21 cellular contexts compared by ENCODE assay signal in the genomic region with DNA sequence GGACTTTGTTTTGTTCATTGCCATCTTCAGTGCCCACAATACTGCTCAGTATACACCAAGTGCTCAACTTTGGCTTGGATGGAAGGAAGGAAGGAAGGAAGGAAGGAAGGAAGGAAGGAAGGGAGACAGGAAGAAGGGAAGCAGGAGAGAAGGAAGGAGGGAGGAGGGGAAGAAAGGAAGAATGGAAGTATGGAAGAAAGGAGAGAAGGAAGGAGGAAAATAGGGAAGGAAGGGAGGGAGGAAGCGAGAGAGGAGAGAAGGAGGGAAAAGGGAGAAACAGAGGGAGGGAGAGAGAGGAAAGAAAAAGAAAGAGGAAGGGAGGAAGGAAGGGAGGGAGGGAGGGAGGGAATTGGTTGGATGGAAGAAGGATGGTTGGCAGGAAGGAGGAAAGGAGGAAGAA. TPM values are rescaled to one million over a fixed set of nuclear protein-coding genes. Genes with fewer than 3 reads are reported as not detected.
A peak's percentile ranks its signal among the peaks of the same experiment; 100 is the strongest.
DNase-seq lines count a peak whose midpoint lies in the region; ATAC-seq, FAIRE-seq and TF ChIP-seq lines count a peak whose summit lies in the region.
"Had no signal": no experiment of that assay in that cellular context is flagged by ENCODE, and none has a peak within 500 bp of the region (broad histone marks: within the 10 kb centered on the region; RNA-seq: fewer than 3 reads in every experiment).

No MANE protein-coding gene starts in this region.

- no peak for TF ChIP-seq EP300 in HepG2 (IDR thresholded peaks at IDR 0.05; ENCODE audit: low read depth in 2 of 2, low read length in 2 of 2)
- TF ChIP-seq EP300 in HepG2 (CRISPR knock-in tag; IDR thresholded peaks at IDR 0.05; ENCODE audit: borderline replicate concordance): no peak
- no peak for TF ChIP-seq EP300 in H1 (IDR thresholded peaks at IDR 0.05; ENCODE audit: borderline replicate concordance in 1 of 2, low read depth in 2 of 2, low read length in 2 of 2)

- H3K9me3 Mint-ChIP-seq in activated naive CD8-positive, alpha-beta T cell treated with anti-CD3 and anti-CD28 coated beads for 36 hours: peaks cover 6% of the 10 kb centered on the region
- H3K9me3 Mint-ChIP-seq: GM23338 had no signal

- 7% methylated on average over 1 of the region's 1 CpG for WGBS in HepG2 (ENCODE audit: low lambda C conversion rate)
- WGBS in right lobe of liver (ENCODE audit: insufficient coverage, low coverage, low lambda C conversion rate, missing lambda C conversion rate): 54% methylated on average over 1 of the region's 1 CpG
- WGBS in H1 (ENCODE audit: extremely low coverage in 1 of 2, insufficient coverage in 1 of 2, insufficient read length in 1 of 2, insufficient replicate concordance in 2 of 2, low coverage in 1 of 2, low lambda C conversion rate in 2 of 2, missing lambda C conversion rate in 1 of 2), 2 experiments: 40 to 91% methylated on average over 1 of the region's 1 CpG
- 84 to 100% (median 90%) methylated on average over 1 of the region's 1 CpG for WGBS in spleen, 5 donors

- H2AK5ac ChIP-seq in H1 (ENCODE audit: low read depth, low read length): no peak overlapping the region

- H3K4ac ChIP-seq in H1 (replicated peaks; ENCODE audit: insufficient read length, low read depth, low read length): no peak overlapping the region

- peak overlapping the region; percentile 67 for H3K56ac ChIP-seq in H1 (replicated peaks; ENCODE audit: insufficient read length, low read depth, low read length)

- CTCF ChIA-PET in HepG2 (lab: Yijun Ruan, JAX; ENCODE audit: low intra/inter-chr PET ratio, low total read pairs): no interaction called here
- CTCF ChIA-PET in H1 (lab: Charles Lee; ENCODE audit: partially characterized antibody): interaction anchor here (0.7 kb wide), 1 partner anchor 64 kb away, joined by 3 read pairs; no protein-coding TSS in a partner anchor

- no peak overlapping the region for H4K5ac ChIP-seq in H1 (ENCODE audit: insufficient read length, low read depth, low read length)

- H4K20me1 ChIP-seq in HepG2 (ENCODE audit: insufficient read depth, low read length) (no peaks in the 10 kb centered on the region), H1 (replicated peaks in 1 of 2; ENCODE audit: control insufficient read depth in 1 of 2, insufficient read depth in 2 of 2, low read length in 2 of 2) (no peaks in the 10 kb centered on the region)

- H3K4me1 ChIP-seq in HepG2 (ENCODE audit: insufficient read depth, low read length) (no peaks in the 10 kb centered on the region), right lobe of liver (no peaks in the 10 kb centered on the region), H1 (replicated peaks in 1 of 4; ENCODE audit: control insufficient read depth in 3 of 4, insufficient read depth in 4 of 4, low read length in 3 of 4) (no peaks in the 10 kb centered on the region), spleen (peaks cover 0 to 22% (median 10%) of the 10 kb centered on the region in 6 donors)

- no peak for FAIRE-seq in HepG2 (lab: Jason Lieb, UNC)
- no peak for FAIRE-seq in H1 (lab: Jason Lieb, UNC)
- FAIRE-seq: G401.6 had no signal

- no peak overlapping the region for H4K91ac ChIP-seq in H1 (replicated peaks; ENCODE audit: insufficient read length, low read length)

- no peak overlapping the region for H2BK20ac ChIP-seq in H1 (ENCODE audit: low read length)

- H2BK12ac ChIP-seq in H1 (ENCODE audit: low read depth, low read length): no peak overlapping the region

- no peak overlapping the region for H3K23ac ChIP-seq in H1 (ENCODE audit: insufficient read length)

- in situ Hi-C loops in HepG2 (cut with HindIII; ENCODE audit: extremely low pct_ligation_motif_present, low pct_unique_long_range_greater_than_20kb): no loop called here

- H3K27me3 Mint-ChIP-seq in activated naive CD8-positive, alpha-beta T cell treated with anti-CD3 and anti-CD28 coated beads for 36 hours: no peaks in the 10 kb centered on the region
- H3K27me3 Mint-ChIP-seq: CD4-positive, CD25-positive, alpha-beta regulatory T cell had no signal

- H2BK120ac ChIP-seq in H1 (replicated peaks; ENCODE audit: low read depth, low read length): no peak overlapping the region

- TF ChIP-seq POLR2A in HepG2 (IDR thresholded peaks at IDR 0.05; ENCODE audit: insufficient read depth in 1 of 2, low read depth in 2 of 2, low read length in 2 of 2) (no peak), right lobe of liver (IDR thresholded peaks at IDR 0.05) (no peak), H1 (IDR thresholded peaks at IDR 0.05; ENCODE audit: control extremely low read depth in 1 of 2, low read depth in 2 of 2, low read length in 2 of 2) (no peak), spleen (IDR thresholded peaks at IDR 0.05) (no peak)

- H3K79me2 ChIP-seq in HepG2 (ENCODE audit: insufficient read depth, low read length) (no peaks in the 10 kb centered on the region), H1 (ENCODE audit: control insufficient read depth in 1 of 2, insufficient read depth in 2 of 2, low read length in 2 of 2) (no peaks in the 10 kb centered on the region)

- intact Hi-C loops in HepG2 (cut with micrococcal nuclease; ENCODE audit: unreplicated experiment) (no loop called here), right lobe of liver (cut with DNase I) (no loop called here), spleen (cut with DNase I; ENCODE audit: low total_unique reads) (no loop called here)

- peaks cover 9% of the 10 kb centered on the region for H3K36me3 Mint-ChIP-seq in activated naive CD8-positive, alpha-beta T cell treated with anti-CD3 and anti-CD28 coated beads for 36 hours

- H3K79me1 ChIP-seq in H1 (ENCODE audit: low read depth, low read length): no peaks in the 10 kb centered on the region

- H3K4me1 Mint-ChIP-seq in activated naive CD8-positive, alpha-beta T cell treated with anti-CD3 and anti-CD28 coated beads for 36 hours: peaks cover 30% of the 10 kb centered on the region
- H3K4me1 Mint-ChIP-seq: GM23338 had no signal

- H3K14ac ChIP-seq in H1 (ENCODE audit: insufficient read length): no peak overlapping the region

- H3K36me3 ChIP-seq in HepG2 (replicated peaks in 1 of 2; ENCODE audit: control insufficient read depth in 1 of 2, insufficient read depth in 2 of 2, low read length in 2 of 2) (no peaks in the 10 kb centered on the region), right lobe of liver (no peaks in the 10 kb centered on the region), H1 (ENCODE audit: control insufficient read depth in 2 of 4, insufficient read depth in 4 of 4, low read length in 3 of 4) (no peaks in the 10 kb centered on the region), spleen (no peaks in the 10 kb centered on the region)

- no peak for TF ChIP-seq CTCF in HepG2 (CRISPR knock-in tag; IDR thresholded peaks at IDR 0.05)
- no peak for TF ChIP-seq CTCF in right lobe of liver (IDR thresholded peaks at IDR 0.05)
- TF ChIP-seq CTCF in H1 (IDR thresholded peaks at IDR 0.05; ENCODE audit: control extremely low read depth in 1 of 3, insufficient read depth in 1 of 3, low read depth in 1 of 3, low read length in 3 of 3): no peak
- no peak for TF ChIP-seq CTCF in spleen (IDR thresholded peaks at IDR 0.05 in 8 of 11, conservative IDR thresholded peaks at IDR 0.05 in 3 of 11)

- no peak for TF ChIP-seq RAD21 in HepG2 (CRISPR knock-in tag; IDR thresholded peaks at IDR 0.05)
- TF ChIP-seq RAD21 in H1 (IDR thresholded peaks at IDR 0.05 in 1 of 2, conservative IDR thresholded peaks at IDR 0.05 in 1 of 2; ENCODE audit: low read depth in 2 of 2, low read length in 2 of 2): no peak

- POLR2A ChIA-PET in HepG2 (lab: Yijun Ruan, JAX): no interaction called here
- POLR2A ChIA-PET in H1 (lab: Charles Lee; ENCODE audit: partially characterized antibody): no interaction called here

- H3K4me3 ChIP-seq in HepG2 (replicated peaks in 1 of 3; ENCODE audit: insufficient read depth in 1 of 3, low read depth in 2 of 3, low read length in 3 of 3) (no peak overlapping the region), right lobe of liver (no peak overlapping the region), H1 (ENCODE audit: extremely low read depth in 1 of 4, insufficient read depth in 2 of 4, low read depth in 3 of 4, low read length in 4 of 4) (no peak overlapping the region), spleen (no peak overlapping the region)
- H3K4me3 ChIP-seq: GM23338 had no signal

- H2BK5ac ChIP-seq in H1 (ENCODE audit: low read depth, low read length): no peak overlapping the region

- H3K4me2 ChIP-seq in HepG2 (ENCODE audit: low read depth, low read length) (no peak overlapping the region), H1 (ENCODE audit: insufficient read depth in 1 of 2, low read depth in 2 of 2, low read length in 2 of 2) (no peak overlapping the region)
- H3K4me2 ChIP-seq: GM23338 had no signal

- no peak overlapping the region for H2BK15ac ChIP-seq in H1 (ENCODE audit: low read length)

- H3K27ac Mint-ChIP-seq in activated naive CD8-positive, alpha-beta T cell treated with anti-CD3 and anti-CD28 coated beads for 36 hours: peak overlapping the region; percentile 71
- H3K27ac Mint-ChIP-seq: GM23338 had no signal

- no peak overlapping the region for H3K4me3 Mint-ChIP-seq in activated naive CD8-positive, alpha-beta T cell treated with anti-CD3 and anti-CD28 coated beads for 36 hours
- H3K4me3 Mint-ChIP-seq: GM23338 had no signal

- H2AFZ ChIP-seq in HepG2 (ENCODE audit: low read length) (no peak overlapping the region), H1 (ENCODE audit: low read length) (no peak overlapping the region)
- H2AFZ ChIP-seq: GM23338 had no signal

- H3K9ac ChIP-seq in HepG2 (ENCODE audit: insufficient read depth, low read depth, low read length) (no peak overlapping the region), H1 (replicated peaks in 1 of 4; ENCODE audit: extremely low read depth in 1 of 4, low read depth in 3 of 4, low read length in 3 of 4) (no peak overlapping the region)

- H4K8ac ChIP-seq in H1 (ENCODE audit: extremely low read depth, insufficient read depth, low read length): no peak overlapping the region

- no peak for ATAC-seq in HepG2
- no peak for ATAC-seq in right lobe of liver
- ATAC-seq: GM23338, Panc1 had no signal

- H3K27ac ChIP-seq in HepG2 (ENCODE audit: extremely low read length, insufficient read depth, low read length) (no peak overlapping the region), right lobe of liver (no peak overlapping the region), H1 (ENCODE audit: low read depth, low read length) (no peak overlapping the region), spleen (no peak overlapping the region)
- H3K27ac ChIP-seq: HL-60 had no signal

- H3K23me2 ChIP-seq in H1 (ENCODE audit: low read depth, low read length): peaks cover 4% of the 10 kb centered on the region; the same call in 1 of the 2 replicates

- no peak overlapping the region for H3K18ac ChIP-seq in H1 (ENCODE audit: extremely low read depth, low read length)

- H3K9me3 ChIP-seq in HepG2 (ENCODE audit: low read length) (no peaks in the 10 kb centered on the region), right lobe of liver (no peaks in the 10 kb centered on the region), H1 (ENCODE audit: insufficient read depth in 2 of 2, low read depth in 1 of 2, low read length in 1 of 2) (no peaks in the 10 kb centered on the region), spleen (no peaks in the 10 kb centered on the region)

- BruUV-seq in HepG2 (replicated peaks; lab: Mats Ljungman, UMichigan): no TSS peak

- H3K27me3 ChIP-seq in HepG2 (ENCODE audit: control insufficient read depth in 1 of 2, insufficient read depth in 2 of 2, low read length in 2 of 2): no peaks in the 10 kb centered on the region
- no peaks in the 10 kb centered on the region for H3K27me3 ChIP-seq in right lobe of liver
- no peaks in the 10 kb centered on the region for H3K27me3 ChIP-seq in H1 (replicated peaks in 1 of 4; ENCODE audit: control insufficient read depth in 3 of 4, extremely low read depth in 1 of 4, insufficient read depth in 3 of 4, low read length in 3 of 4)
- no peaks in the 10 kb centered on the region for H3K27me3 ChIP-seq in spleen (replicated peaks in 1 of 7)

- no peak for DNase-seq in HepG2 (ENCODE audit: low spot score)
- DNase-seq in right lobe of liver: no peak
- DNase-seq in activated naive CD8-positive, alpha-beta T cell treated with anti-CD3 and anti-CD28 coated beads for 36 hours: no peak
- DNase-seq in H1 (ENCODE audit: low read depth in 1 of 2, low spot score in 2 of 2): no peak
- DNase-seq in spleen: no peak
- DNase-seq in DMS114 treated with DMSO at 0.1 percent for 48 hours (lab: John Stamatoyannopoulos, UW; ENCODE audit: unreplicated experiment): no peak
- no peak for DNase-seq in NCI-H510A treated with DMSO at 0.1 percent for 48 hours (lab: John Stamatoyannopoulos, UW)
- DNase-seq: CD4-positive, CD25-positive, alpha-beta regulatory T cell; DMS153; HCEC 1CT; NCI-H1105; NCI-H146; NCI-H2029; NCI-H345; NCI-H524 treated with DMSO at 0.1 percent for 48 hours; NCI-H82; SIG-M5 had no signal

RNA-seq across cellular contexts. Expression of gene ADO, which starts 49.6 kb away (rescaled TPM):
- 15.9 and 16.5 TPM in 2 replicates for total RNA-seq in HepG2 (2016; rRNA removed; fragmentation: Illumina TruSeq; extraction: Trizol)
- 5.1 and 6.2 TPM in 2 replicates for total RNA-seq in HepG2 (2016; cell fraction: cytosol; rRNA removed; fragmentation: Illumina TruSeq; extraction: Trizol; ENCODE audit: low read depth)
- total RNA-seq in HepG2 (2016; cell fraction: insoluble cytoplasmic fraction; rRNA removed; fragmentation: Illumina TruSeq; extraction: Trizol): 16.7 and 17.9 TPM in 2 replicates
- 20.0 and 20.8 TPM in 2 replicates for total RNA-seq in HepG2 (2016; cell fraction: membrane; rRNA removed; fragmentation: Illumina TruSeq; extraction: Trizol)
- 11.5 and 12.2 TPM in 2 replicates for total RNA-seq in HepG2 (2016; cell fraction: nucleus; rRNA removed; fragmentation: Illumina TruSeq; extraction: Trizol)
- 8.9 and 9.6 TPM in 2 replicates for polyA plus RNA-seq in HepG2 (2011; rRNA removed)
- polyA plus RNA-seq in HepG2 (2011; cell fraction: cytosol; rRNA removed): 5.6 and 7.3 TPM in 2 replicates
- polyA plus RNA-seq in HepG2 (2011; cell fraction: nucleus; rRNA removed): 5.6 and 6.3 TPM in 2 replicates
- 9.8 and 12.1 TPM in 2 replicates for polyA plus RNA-seq in HepG2 (2012)
- polyA plus RNA-seq in HepG2 (2016; cell fraction: cytosol; fragmentation: Illumina TruSeq; extraction: Trizol; ENCODE audit: low read depth): 4.9 and 5.0 TPM in 2 replicates
- 19.5 and 19.7 TPM in 2 replicates for polyA plus RNA-seq in HepG2 (2016; cell fraction: insoluble cytoplasmic fraction; fragmentation: Illumina TruSeq; extraction: Trizol; ENCODE audit: low read depth)
- 13.3 and 13.8 TPM in 2 replicates for polyA plus RNA-seq in HepG2 (2016; cell fraction: membrane; fragmentation: Illumina TruSeq; extraction: Trizol; ENCODE audit: low read depth)
- polyA plus RNA-seq in HepG2 (2016; cell fraction: nucleus; fragmentation: Illumina TruSeq; extraction: Trizol; ENCODE audit: insufficient read depth, low read depth): 12.1 and 12.7 TPM in 2 replicates
- 11.6 and 16.6 TPM in 2 replicates for polyA minus RNA-seq in HepG2 (2011; rRNA and poly(A)+ RNA removed; ENCODE audit: low replicate concordance)
- polyA minus RNA-seq in HepG2 (2011; cell fraction: cytosol; rRNA and poly(A)+ RNA removed): 11.3 and 13.7 TPM in 2 replicates
- polyA minus RNA-seq in HepG2 (2011; cell fraction: nucleus; rRNA and poly(A)+ RNA removed): 15.8 and 17.0 TPM in 2 replicates
- 1 to 10 TPM; 4.2 to 8.3 (median 5.5) TPM for total RNA-seq in right lobe of liver
- total RNA-seq in activated naive CD8-positive, alpha-beta T cell treated with anti-CD3 and anti-CD28 coated beads for 36 hours: 10 to 100 TPM; 22.5 to 23.3 TPM
- total RNA-seq in H1 (2021; fragmentation: NEBNext Ultra II Directional; extraction: Animal tissue kit (Norgen Biotek cat#: 25700)): 27.9 and 29.2 TPM in 2 replicates
- polyA plus RNA-seq in H1 (2011; rRNA removed): 18.7 and 23.7 TPM in 2 replicates
- 18.5 TPM for polyA plus RNA-seq in H1 (2011; cell fraction: cytosol; rRNA removed)
- polyA plus RNA-seq in H1 (2011; cell fraction: nucleus; rRNA removed): 14.2 TPM
- polyA plus RNA-seq in H1 (2012, experiment 1 of 2): 12.0 to 16.6 TPM (median 13.3 TPM) in 4 replicates
- 11.2 TPM for polyA plus RNA-seq in H1 (2012, experiment 2 of 2)
- polyA plus RNA-seq in H1 (2013, experiment 1 of 2): 20.0 TPM
- 20.1 TPM for polyA plus RNA-seq in H1 (2013, experiment 2 of 2)
- polyA minus RNA-seq in H1 (2011; rRNA and poly(A)+ RNA removed): 14.0 and 16.9 TPM in 2 replicates
- 20.9 TPM for polyA minus RNA-seq in H1 (2011; cell fraction: cytosol; rRNA and poly(A)+ RNA removed)
- 32.6 TPM for polyA minus RNA-seq in H1 (2011; cell fraction: nucleus; rRNA and poly(A)+ RNA removed)
- total RNA-seq in spleen: 10 to 100 TPM; 16.3 to 21.2 (median 19.7) TPM
- polyA plus RNA-seq in spleen: 10 to 100 TPM in 2 of 3 donors, 1 to 10 TPM in 1; 9.0 to 12.9 (median 10.3) TPM
